Comparison of ENCODE assay signal across 11 cellular contexts in the genomic region with DNA sequence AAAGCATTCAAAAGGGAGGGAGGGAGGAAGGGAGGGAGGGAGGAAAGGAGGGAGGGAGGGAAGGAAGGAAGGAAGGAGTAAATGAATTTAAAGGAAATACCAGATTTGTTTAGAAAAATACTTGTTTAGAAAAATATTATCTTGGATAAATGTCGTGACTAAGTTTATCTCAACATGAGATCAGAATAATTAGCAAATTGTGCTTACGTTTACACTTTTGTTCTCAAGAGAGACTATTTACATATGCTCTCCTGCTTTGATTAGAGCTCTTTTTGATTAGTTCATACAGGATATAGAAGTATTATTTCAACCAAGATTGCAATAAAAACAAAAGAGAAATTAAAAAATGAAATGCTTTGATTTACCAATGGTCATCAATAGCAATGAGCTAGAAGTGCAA.
"Had no signal": no experiment of that assay in that cellular context is flagged by ENCODE, and none has a peak within 500 bp of the region (broad histone marks: within the 10 kb centered on the region; RNA-seq: fewer than 3 reads in every experiment).

No MANE protein-coding gene starts in this region.

- H3K9ac ChIP-seq: GM23248 had no signal

- H3K4me3 ChIP-seq: GM23248, GM23338, HAP-1 had no signal

- H3K36me3 ChIP-seq: HAP-1 had no signal

- H2AFZ ChIP-seq: GM23248 had no signal

- H3K27ac ChIP-seq: GM23248 had no signal

- ATAC-seq: GM23338, HCT116 had no signal

- DNase-seq: GM23248, GOT3, H7, H9, HCEC 1CT, HFFc6 had no signal

- H3K9me3 ChIP-seq: HAP-1 had no signal

- H3K4me2 ChIP-seq: GM23338 had no signal

- FAIRE-seq: H1, H54 had no signal
